Comparison of ENCODE assay signal across 27 cellular contexts in genomic region chr6:143163621-143164020, GRCh38.
"Had no signal": no experiment of that assay in that cellular context is flagged by ENCODE, and none has a peak within 500 bp of the region (broad histone marks: within the 10 kb centered on the region; RNA-seq: fewer than 3 reads in every experiment).

No MANE protein-coding gene starts in this region.

- H3K36me3 ChIP-seq: breast epithelium, WERI-Rb-1 had no signal

- H3K9me3 Mint-ChIP-seq: activated CD8-positive, alpha-beta T cell treated with anti-CD3 and anti-CD28 coated beads for 36 hours; activated naive CD8-positive, alpha-beta T cell treated with anti-CD3 and anti-CD28 coated beads for 36 hours; activated T-cell treated with anti-CD3 and anti-CD28 coated beads, Interleukin-2, amount 50 U/mL, for 72 hours; activated T-helper 17 cell treated with anti-CD3 and anti-CD28 coated beads, Interleukin-2, amount 50 U/mL, for 72 hours had no signal

- H3K27ac ChIP-seq: body of pancreas, breast epithelium, WERI-Rb-1 had no signal

- H3K4me1 ChIP-seq: body of pancreas, breast epithelium had no signal

- H3K4me3 ChIP-seq: body of pancreas, breast epithelium had no signal

- H3K9me3 ChIP-seq: body of pancreas, breast epithelium had no signal

- H3K27me3 Mint-ChIP-seq: activated CD8-positive, alpha-beta T cell treated with anti-CD3 and anti-CD28 coated beads for 36 hours; activated naive CD8-positive, alpha-beta T cell treated with anti-CD3 and anti-CD28 coated beads for 36 hours; activated T-helper 17 cell treated with anti-CD3 and anti-CD28 coated beads, Interleukin-2, amount 50 U/mL, for 72 hours had no signal

- ATAC-seq: activated CD8-positive, alpha-beta T cell treated with anti-CD3 and anti-CD28 coated beads for 36 hours; activated T-cell treated with anti-CD3 and anti-CD28 coated beads, Interleukin-2, amount 50 U/mL, for 72 hours; activated T-helper 17 cell treated with anti-CD3 and anti-CD28 coated beads, Interleukin-2, amount 50 U/mL, for 72 hours; body of pancreas had no signal

- H3K4me3 Mint-ChIP-seq: activated CD8-positive, alpha-beta T cell treated with anti-CD3 and anti-CD28 coated beads for 36 hours; activated naive CD8-positive, alpha-beta T cell treated with anti-CD3 and anti-CD28 coated beads for 36 hours; activated T-cell treated with anti-CD3 and anti-CD28 coated beads, Interleukin-2, amount 50 U/mL, for 72 hours; activated T-helper 17 cell treated with anti-CD3 and anti-CD28 coated beads, Interleukin-2, amount 50 U/mL, for 72 hours had no signal

- H3K4me1 Mint-ChIP-seq: activated naive CD8-positive, alpha-beta T cell treated with anti-CD3 and anti-CD28 coated beads for 36 hours; activated T-helper 17 cell treated with anti-CD3 and anti-CD28 coated beads, Interleukin-2, amount 50 U/mL, for 72 hours had no signal

- H3K27ac Mint-ChIP-seq: activated CD8-positive, alpha-beta T cell treated with anti-CD3 and anti-CD28 coated beads for 36 hours; activated naive CD8-positive, alpha-beta T cell treated with anti-CD3 and anti-CD28 coated beads for 36 hours; activated T-cell treated with anti-CD3 and anti-CD28 coated beads, Interleukin-2, amount 50 U/mL, for 72 hours; activated T-helper 17 cell treated with anti-CD3 and anti-CD28 coated beads, Interleukin-2, amount 50 U/mL, for 72 hours had no signal

- DNase-seq: activated CD4-positive, alpha-beta T cell treated with anti-CD3 and anti-CD28 coated beads for 1 hour; activated CD4-positive, alpha-beta T cell treated with anti-CD3 and anti-CD28 coated beads for 48 hours; activated CD4-positive, CD25-positive, alpha-beta regulatory T cell; activated CD8-positive, alpha-beta T cell treated with anti-CD3 and anti-CD28 coated beads for 36 hours; activated effector memory CD4-positive, alpha-beta T cell treated with anti-CD3 and anti-CD28 coated beads, Interleukin-2, amount 50 U/mL, for 16 hours; activated naive CD4-positive, alpha-beta T cell; activated naive CD4-positive, alpha-beta T cell treated with anti-CD3 and anti-CD28 coated beads, Interleukin-2, amount 50 U/mL, for 16 hours; activated naive CD8-positive, alpha-beta T cell treated with anti-CD3 and anti-CD28 coated beads for 36 hours; activated T-cell treated with anti-CD3 and anti-CD28 coated beads, Interleukin-2, amount 50 U/mL, for 1 hour; activated T-cell treated with anti-CD3 and anti-CD28 coated beads, Interleukin-2, amount 50 U/mL, for 72 hours; amygdala; body of pancreas; NCI-H1105; NCI-H1417 treated with DMSO at 0.1 percent for 48 hours; NCI-H1930; NCI-H2081 treated with DMSO at 0.1 percent for 48 hours; NCI-H226; NCI-H446 treated with DMSO at 0.1 percent for 48 hours; NCI-H69; Right ventricle myocardium superior; SW 1271; T-helper 1 cell; T-helper 2 cell; T-helper 9 cell; WERI-Rb-1 had no signal
